8 cellular contexts compared by ENCODE assay signal in genomic region chr9:23821400-23822181, GRCh38. TPM values are rescaled to one million over a fixed set of nuclear protein-coding genes. Genes with fewer than 3 reads are reported as not detected.
A peak's percentile ranks its signal among the peaks of the same experiment; 100 is the strongest.
DNase-seq lines count a peak whose midpoint lies in the region; TF ChIP-seq lines count a peak whose summit lies in the region.

No MANE protein-coding gene starts in this region.

- 0% methylated on average over 90 to 91 of the region's 95 CpGs for WGBS in ectodermal cell, 2 experiments

- H3K36me3 Mint-ChIP-seq in CD14-positive monocyte (no peaks in the 10 kb centered on the region), neural crest cell (ENCODE audit: low read depth) (no peaks in the 10 kb centered on the region)
- H3K36me3 Mint-ChIP-seq in CD8-positive, alpha-beta memory T cell = peaks cover 0 to 4% (median 0%) of the 10 kb centered on the region in 3 donors

- H3K9me3 Mint-ChIP-seq in CD14-positive monocyte = peaks cover 7 to 30% (median 19%) of the 10 kb centered on the region in 7 donors
- no peaks in the 10 kb centered on the region for H3K9me3 Mint-ChIP-seq in neural crest cell
- peaks cover 13 to 24% (median 18%) of the 10 kb centered on the region in 5 donors for H3K9me3 Mint-ChIP-seq in CD8-positive, alpha-beta memory T cell

- H3K27me3 ChIP-seq in ectodermal cell (ENCODE audit: control insufficient read depth, insufficient read depth, low read length, poor library complexity, severe bottlenecking) (peaks cover 67% of the 10 kb centered on the region), Karpas-422 (ENCODE audit: low read length) (no peaks in the 10 kb centered on the region)
- no peaks in the 10 kb centered on the region for H3K27me3 ChIP-seq in CD8-positive, alpha-beta memory T cell (ENCODE audit: insufficient read depth, low read length, poor library complexity, severe bottlenecking)

- H3K27ac ChIP-seq in ectodermal cell (ENCODE audit: insufficient read depth, low read depth, low read length, poor library complexity, severe bottlenecking) (no peak overlapping the region), Karpas-422 (ENCODE audit: low read length) (no peak overlapping the region)
- H3K27ac ChIP-seq in CD8-positive, alpha-beta memory T cell (ENCODE audit: low read depth, low read length) = no peak overlapping the region

- H3K9me2 ChIP-seq in Karpas-422 (replicated peaks; ENCODE audit: insufficient read depth, low read length) = no peaks in the 10 kb centered on the region

- H2AFZ ChIP-seq in Karpas-422 (ENCODE audit: low read length) = no peak overlapping the region

- H3K27ac Mint-ChIP-seq in CD14-positive monocyte (no peak overlapping the region), neural crest cell (ENCODE audit: unreplicated experiment) (no peak overlapping the region)
- H3K27ac Mint-ChIP-seq in CD8-positive, alpha-beta memory T cell = no peak overlapping the region

- no peaks in the 10 kb centered on the region for H3K4me1 Mint-ChIP-seq in CD14-positive monocyte
- H3K4me1 Mint-ChIP-seq in neural crest cell = peaks cover 27% of the 10 kb centered on the region
- no peaks in the 10 kb centered on the region for H3K4me1 Mint-ChIP-seq in CD8-positive, alpha-beta memory T cell

- H3K9me3 ChIP-seq in ectodermal cell (ENCODE audit: control insufficient read depth, low read length) (no peaks in the 10 kb centered on the region), Karpas-422 (ENCODE audit: low read length) (0 out of 2 replicates have a peak, but pooled peaks cover 5% of the 10 kb centered on the region)
- no peaks in the 10 kb centered on the region for H3K9me3 ChIP-seq in CD8-positive, alpha-beta memory T cell (ENCODE audit: low read length)

- H3K36me3 ChIP-seq in ectodermal cell (ENCODE audit: control insufficient read depth, insufficient read depth, low read length) (no peaks in the 10 kb centered on the region), Karpas-422 (ENCODE audit: insufficient read depth, low read length) (no peaks in the 10 kb centered on the region)
- H3K36me3 ChIP-seq in CD8-positive, alpha-beta memory T cell (ENCODE audit: insufficient read depth, low read length) = no peaks in the 10 kb centered on the region

- POLR2A ChIA-PET in CD8-positive, alpha-beta memory T cell (lab: Charles Lee) = no interaction called here

- no peak overlapping the region for H3K4me2 ChIP-seq in Karpas-422 (ENCODE audit: low read depth, low read length, poor library complexity, severe bottlenecking)

- DNase-seq in CD14-positive monocyte (ENCODE audit: low spot score) = no peak
- DNase-seq in NCI-H2171 treated with DMSO at 0.1 percent for 48 hours (lab: John Stamatoyannopoulos, UW) = peak; percentile 29
- DNase-seq in neural crest cell (ENCODE audit: low read depth, low spot score) = peak; percentile 49
- DNase-seq in Karpas-422 = no peak
- no peak for DNase-seq in CD8-positive, alpha-beta memory T cell
- DNase-seq in AG08396 (ENCODE audit: low spot score) = no peak
- no peak for DNase-seq in NCI-H2107 (lab: John Stamatoyannopoulos, UW)

- H3K9ac ChIP-seq in Karpas-422 (ENCODE audit: low read length) = no peak overlapping the region

- CTCF ChIA-PET in CD8-positive, alpha-beta memory T cell (lab: Charles Lee) = interaction anchor here (1.1 kb wide), 1 partner anchor 11 kb away, joined by 3 read pairs; no protein-coding TSS in a partner anchor

- H3K79me2 ChIP-seq in Karpas-422 (ENCODE audit: low read length) = no peaks in the 10 kb centered on the region

- H3K4me1 ChIP-seq in ectodermal cell (ENCODE audit: control insufficient read depth, insufficient read depth, low read length) (peaks cover 52% of the 10 kb centered on the region), Karpas-422 (ENCODE audit: low read length) (no peaks in the 10 kb centered on the region)
- no peaks in the 10 kb centered on the region for H3K4me1 ChIP-seq in CD8-positive, alpha-beta memory T cell (ENCODE audit: insufficient read depth, low read length)

- H4K20me1 ChIP-seq in Karpas-422 (ENCODE audit: insufficient read depth, low read depth, low read length) = no peaks in the 10 kb centered on the region

- H3K4me3 Mint-ChIP-seq in CD14-positive monocyte = peak overlapping the region; percentile 21 to 83
- peak overlapping the region; percentile 86 for H3K4me3 Mint-ChIP-seq in neural crest cell
- no peak overlapping the region for H3K4me3 Mint-ChIP-seq in CD8-positive, alpha-beta memory T cell

- H3K27me3 Mint-ChIP-seq in CD14-positive monocyte (ENCODE audit: low read depth in 3 of 3) = peaks cover 26 to 44% (median 28%) of the 10 kb centered on the region in 3 donors
- H3K27me3 Mint-ChIP-seq in neural crest cell (ENCODE audit: low read depth) = peaks cover 37% of the 10 kb centered on the region
- H3K27me3 Mint-ChIP-seq in CD8-positive, alpha-beta memory T cell = peaks cover 18 to 35% of the 10 kb centered on the region in 2 donors

- peak overlapping the region; percentile 68 for H3K4me3 ChIP-seq in ectodermal cell (ENCODE audit: insufficient read depth, low read depth, low read length)
- H3K4me3 ChIP-seq in Karpas-422 (ENCODE audit: low read length) = no peak overlapping the region
- H3K4me3 ChIP-seq in CD8-positive, alpha-beta memory T cell (ENCODE audit: low read length) = no peak overlapping the region

- TF ChIP-seq CTCF in CD14-positive monocyte (IDR thresholded peaks at IDR 0.05) (no peak), neural crest cell (conservative IDR thresholded peaks at IDR 0.05) (peak; percentile 7)

- intact Hi-C loops in CD14-positive monocyte (cut with micrococcal nuclease) = no loop called here

RNA-seq across cellular contexts. Expression of gene ELAVL2, which starts 4.4 kb away (rescaled TPM):
- not detected for polyA plus RNA-seq in CD14-positive monocyte
- 11.1 TPM for polyA plus RNA-seq in ectodermal cell (2013, experiment 1 of 4)
- polyA plus RNA-seq in ectodermal cell (2013, experiment 2 of 4) = 17.8 TPM
- 10.5 TPM for polyA plus RNA-seq in ectodermal cell (2013, experiment 3 of 4)
- polyA plus RNA-seq in ectodermal cell (2013, experiment 4 of 4) = 11.9 TPM
- total RNA-seq in neural crest cell = 26.0 and 31.3 TPM in 2 replicates
- total RNA-seq in Karpas-422 (2014; rRNA removed; shearing (Covaris generic); ENCODE audit: low replicate concordance) = not detected in 2 replicates
- total RNA-seq in CD8-positive, alpha-beta memory T cell = not detected
- not detected for polyA plus RNA-seq in CD8-positive, alpha-beta memory T cell

Comparison
In these comparisons a context has a peak if more than half of its experiments do, and no peak if none do; other contexts are left out.
1. DNase-seq: peak in NCI-H2171 treated with DMSO at 0.1 percent for 48 hours (single experiment) and neural crest cell (single experiment); none in CD14-positive monocyte (single experiment), Karpas-422 (single experiment), CD8-positive, alpha-beta memory T cell (0 of 5), AG08396 (single experiment) and NCI-H2107 (single experiment).
2. H3K4me3 Mint-ChIP-seq: peak in CD14-positive monocyte (2 of 2) and neural crest cell (single experiment); none in CD8-positive, alpha-beta memory T cell (0 of 7).
3. RNA of gene ELAVL2, which starts 4.4 kb away (total RNA-seq): 26.0 to 31.3 TPM in neural crest cell; not detected in CD8-positive, alpha-beta memory T cell and not detected in Karpas-422; every median in the first group is over 10 times any median in the second.